In the genomic region with DNA sequence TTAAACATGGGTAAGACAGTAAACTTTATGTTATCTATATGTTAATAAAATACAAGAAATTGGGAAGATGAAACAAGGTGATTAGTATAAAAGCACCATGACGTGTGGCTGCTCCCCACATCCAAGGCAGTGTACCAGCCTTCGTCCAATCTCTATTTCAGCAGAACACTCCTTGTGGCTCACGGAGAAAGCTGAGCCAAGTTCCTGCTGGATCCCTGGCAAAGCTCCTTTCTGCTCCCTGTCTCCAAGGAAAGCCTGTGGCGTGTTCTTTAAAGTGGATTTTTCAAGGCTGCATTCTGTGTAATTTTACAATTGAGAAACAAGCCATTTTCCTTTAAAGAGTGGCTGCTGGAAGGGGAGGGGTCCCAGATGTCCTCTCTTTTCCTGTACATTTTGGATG, we compare ENCODE assay signal across 17 cellular contexts.
DNase-seq lines count a peak whose midpoint lies in the region; ATAC-seq and TF ChIP-seq lines count a peak whose summit lies in the region.
"Had no signal": no experiment of that assay in that cellular context is flagged by ENCODE, and none has a peak within 500 bp of the region (broad histone marks: within the 10 kb centered on the region; RNA-seq: fewer than 3 reads in every experiment).

No MANE protein-coding gene starts in this region.

- H3K4me3 ChIP-seq in heart right ventricle: no peak overlapping the region

- H3K9me3 Mint-ChIP-seq in T-cell: peaks cover 14 to 30% (median 19%) of the 10 kb centered on the region in 3 donors

- no peaks in the 10 kb centered on the region for H3K27me3 Mint-ChIP-seq in T-cell

- peak; percentile 22 for DNase-seq in cardiac septum (ENCODE audit: low spot score)
- DNase-seq in heart right ventricle: no peak
- DNase-seq in cerebellar cortex (ENCODE audit: low spot score): peak; percentile 61
- peak; percentile 8 for DNase-seq in pons (ENCODE audit: low spot score)
- DNase-seq in putamen (ENCODE audit: low spot score): no peak
- no peak for DNase-seq in T-cell
- DNase-seq: CD8-positive, alpha-beta T cell; COR-L47; DMS153; DMS79 treated with DMSO at 0.1 percent for 48 hours; EL; GDM1; HCEC 1CT; HFFc6 had no signal

- CTCF ChIA-PET in T-cell (lab: Charles Lee): no interaction called here

- WGBS in heart right ventricle, 2 donors: 70 to 79% methylated on average over 4 of the region's 4 CpGs

- no peaks in the 10 kb centered on the region for H3K27me3 ChIP-seq in heart right ventricle

- intact Hi-C loops in cardiac septum (cut with DNase I) (no loop called here), heart right ventricle (cut with DNase I) (no loop called here)

- H3K9me3 ChIP-seq in heart right ventricle: peaks cover 0 to 87% (median 36%) of the 10 kb centered on the region in 11 donors

- H3K4me3 Mint-ChIP-seq in T-cell: no peak overlapping the region
- H3K4me3 Mint-ChIP-seq: CD14-positive monocyte; CD8-positive, alpha-beta T cell; HFFc6 had no signal

- no peaks in the 10 kb centered on the region for H3K36me3 ChIP-seq in heart right ventricle

- ATAC-seq in heart right ventricle (no peak), T-cell (replicated peaks in 1 of 4) (no peak), GM18868 (IDR thresholded peaks at IDR 0.05; ENCODE audit: unreplicated experiment) (no peak)
- ATAC-seq: CD8-positive, alpha-beta T cell; HepG2 had no signal

- H3K4me1 ChIP-seq in heart right ventricle: no peaks in the 10 kb centered on the region

- no peak overlapping the region for H3K27ac Mint-ChIP-seq in T-cell
- H3K27ac Mint-ChIP-seq: CD14-positive monocyte; CD8-positive, alpha-beta T cell; HFFc6 had no signal

- H3K27ac ChIP-seq in heart right ventricle: no peak overlapping the region

- no peak for TF ChIP-seq CTCF in heart right ventricle (IDR thresholded peaks at IDR 0.05)

- H3K36me3 Mint-ChIP-seq in T-cell: no peaks in the 10 kb centered on the region
- H3K36me3 Mint-ChIP-seq: CD14-positive monocyte; CD8-positive, alpha-beta T cell had no signal

- no peaks in the 10 kb centered on the region for H3K4me1 Mint-ChIP-seq in T-cell
- H3K4me1 Mint-ChIP-seq: CD14-positive monocyte had no signal

- POLR2A ChIA-PET in T-cell (lab: Charles Lee): no interaction called here

Comparison
In these comparisons a context has a peak if more than half of its experiments do, and no peak if none do; other contexts are left out.
1. DNase-seq: peak in cardiac septum (single experiment), cerebellar cortex (single experiment) and pons (single experiment); none in heart right ventricle (0 of 2), putamen (single experiment) and T-cell (0 of 34).